In genomic region chr6:44036699-44037101, GRCh38 we compare ENCODE assay signal across 18 cellular contexts.
DNase-seq lines count a peak whose midpoint lies in the region; ATAC-seq, FAIRE-seq and TF ChIP-seq lines count a peak whose summit lies in the region.
"Had no signal": no experiment of that assay in that cellular context is flagged by ENCODE, and none has a peak within 500 bp of the region (broad histone marks: within the 10 kb centered on the region; RNA-seq: fewer than 3 reads in every experiment).

No MANE protein-coding gene starts in this region.

- no peak overlapping the region for H2BK120ac ChIP-seq in neuronal stem cell (ENCODE audit: low read depth, low read length)

- H3K36me3 ChIP-seq in neuronal stem cell (replicated peaks in 1 of 2; ENCODE audit: control insufficient read depth in 2 of 2, insufficient read depth in 2 of 2, low read length in 2 of 2) = no peaks in the 10 kb centered on the region
- H3K36me3 ChIP-seq: pancreas, stomach, upper lobe of left lung, WERI-Rb-1 had no signal

- H3K9me3 Mint-ChIP-seq in dendritic cell treated with granulocyte-macrophage colony-stimulating factor and Interleukin-4, amounts not matched to agents 40 ng/mL and 50 ng/mL, for 4 days = no peaks in the 10 kb centered on the region

- H3K4me3 ChIP-seq in NB4 (ENCODE audit: low read depth, low read length) = no peak overlapping the region
- H3K4me3 ChIP-seq in neuronal stem cell (ENCODE audit: low read length in 2 of 2) = no peak overlapping the region
- H3K4me3 ChIP-seq: dorsolateral prefrontal cortex, pancreas, stomach, upper lobe of left lung had no signal

- no peak overlapping the region for H2AFZ ChIP-seq in neuronal stem cell (ENCODE audit: low read length)

- no peak overlapping the region for H3K27ac ChIP-seq in neuronal stem cell (replicated peaks; ENCODE audit: low read length)
- H3K27ac ChIP-seq: dorsolateral prefrontal cortex, pancreas, stomach, upper lobe of left lung, WERI-Rb-1 had no signal

- H3K79me1 ChIP-seq in neuronal stem cell (ENCODE audit: low read depth, low read length) = no peaks in the 10 kb centered on the region

- H3K4ac ChIP-seq in neuronal stem cell (ENCODE audit: low read length) = no peak overlapping the region

- peak overlapping the region; percentile 73 for H2AK5ac ChIP-seq in neuronal stem cell (ENCODE audit: low read depth, low read length)

- FAIRE-seq in GM19239 (lab: Jason Lieb, UNC) = no peak
- FAIRE-seq: G401.6, GM12891, pancreas had no signal

- peaks cover 69% of the 10 kb centered on the region for H3K4me1 Mint-ChIP-seq in dendritic cell treated with granulocyte-macrophage colony-stimulating factor and Interleukin-4, amounts not matched to agents 40 ng/mL and 50 ng/mL, for 4 days (ENCODE audit: low read depth)

- H3K27me3 Mint-ChIP-seq in dendritic cell treated with granulocyte-macrophage colony-stimulating factor and Interleukin-4, amounts not matched to agents 40 ng/mL and 50 ng/mL, for 4 days = peaks cover 2% of the 10 kb centered on the region

- H3K18ac ChIP-seq in neuronal stem cell (ENCODE audit: low read length) = no peak overlapping the region

- peaks cover 0 to 7% (median 0%) of the 10 kb centered on the region in 3 experiments for H3K27me3 ChIP-seq in neuronal stem cell (ENCODE audit: control insufficient read depth in 3 of 3, insufficient read depth in 3 of 3, low read depth in 1 of 3, low read length in 3 of 3)
- H3K27me3 ChIP-seq: dorsolateral prefrontal cortex, pancreas, stomach, upper lobe of left lung had no signal

- no peak overlapping the region for H2BK12ac ChIP-seq in neuronal stem cell (ENCODE audit: low read length)

- ATAC-seq in omental fat pad (ENCODE audit: low FRiP score) (no peak), GM21423 (IDR thresholded peaks at IDR 0.05; ENCODE audit: unreplicated experiment) (no peak)
- ATAC-seq: activated CD8-positive, alpha-beta T cell treated with anti-CD3 and anti-CD28 coated beads, Interleukin-2, amount 10 ng/mL, durations not matched to agents 7 days and 5 days; left colon had no signal

- no peak overlapping the region for H3K23ac ChIP-seq in neuronal stem cell (ENCODE audit: low read depth, low read length, poor library complexity)

- TF ChIP-seq POLR2A in NB4 (IDR thresholded peaks at IDR 0.05; ENCODE audit: extremely low read depth, insufficient read length) = no peak

- H4K91ac ChIP-seq in neuronal stem cell (ENCODE audit: low read depth, low read length, poor library complexity) = peak overlapping the region; percentile 14

- no peaks in the 10 kb centered on the region for H3K9me3 ChIP-seq in neuronal stem cell (replicated peaks in 1 of 2; ENCODE audit: control insufficient read depth in 2 of 2, insufficient read depth in 1 of 2, low read depth in 1 of 2, low read length in 2 of 2)
- H3K9me3 ChIP-seq: pancreas, stomach, upper lobe of left lung had no signal

- H2BK15ac ChIP-seq in neuronal stem cell (ENCODE audit: low read length) = no peak overlapping the region

- peak overlapping the region; percentile 25 for H3K27ac Mint-ChIP-seq in dendritic cell treated with granulocyte-macrophage colony-stimulating factor and Interleukin-4, amounts not matched to agents 40 ng/mL and 50 ng/mL, for 4 days
- H3K27ac Mint-ChIP-seq: activated CD8-positive, alpha-beta T cell treated with anti-CD3 and anti-CD28 coated beads, Interleukin-2, amount 10 ng/mL, durations not matched to agents 7 days and 5 days had no signal

- TF ChIP-seq CTCF in NB4 (IDR thresholded peaks at IDR 0.05; ENCODE audit: low read depth, low read length) (no peak), omental fat pad (IDR thresholded peaks at IDR 0.05) (no peak), GM10266 (IDR thresholded peaks at IDR 0.05; ENCODE audit: control insufficient read depth, insufficient read depth, low read depth, missing control alignments) (no peak)

- DNase-seq in CD1c-positive myeloid dendritic cell (ENCODE audit: extremely low spot score) = peak; percentile 77
- peak; percentile 84 for DNase-seq in NB4 (ENCODE audit: low read depth)
- DNase-seq in neuronal stem cell (ENCODE audit: low spot score) = no peak
- no peak for DNase-seq in omental fat pad (ENCODE audit: low spot score)
- no peak for DNase-seq in GM19239 (ENCODE audit: insufficient read length, low spot score)
- DNase-seq in GM10266 (ENCODE audit: extremely low spot score) = no peak
- DNase-seq: activated CD8-positive, alpha-beta T cell treated with anti-CD3 and anti-CD28 coated beads, Interleukin-2, amount 10 ng/mL, durations not matched to agents 7 days and 5 days; left colon; stimulated activated CD4-positive, alpha-beta T cell treated with anti-CD3 and anti-CD28 coated beads, Interleukin-2, amount 100 ng/mL, for 48 hours; stomach; upper lobe of left lung had no signal

- intact Hi-C loops in dendritic cell treated with granulocyte-macrophage colony-stimulating factor and Interleukin-4, amounts not matched to agents 40 ng/mL and 50 ng/mL, for 4 days (cut with micrococcal nuclease) = loop anchor here (5.0 kb wide), 1 partner anchor 34 kb away; no protein-coding TSS in a partner anchor

- peaks cover 8 to 17% of the 10 kb centered on the region in 2 donors for H3K4me1 ChIP-seq in neuronal stem cell (ENCODE audit: control insufficient read depth in 2 of 2, insufficient read depth in 1 of 2, low read depth in 1 of 2, low read length in 2 of 2)
- H3K4me1 ChIP-seq: pancreas had no signal

- no peak overlapping the region for H3K4me3 Mint-ChIP-seq in dendritic cell treated with granulocyte-macrophage colony-stimulating factor and Interleukin-4, amounts not matched to agents 40 ng/mL and 50 ng/mL, for 4 days
- H3K4me3 Mint-ChIP-seq: activated CD8-positive, alpha-beta T cell treated with anti-CD3 and anti-CD28 coated beads, Interleukin-2, amount 10 ng/mL, durations not matched to agents 7 days and 5 days had no signal

- no peak overlapping the region for H3K14ac ChIP-seq in neuronal stem cell (ENCODE audit: low read length)

- no CpG with 5 or more reads among the region's 9 CpGs for WGBS in neuronal stem cell (ENCODE audit: extremely low coverage in 2 of 2, insufficient read length in 2 of 2, insufficient replicate concordance in 1 of 2), 2 donors

- H3K9ac ChIP-seq in neuronal stem cell (ENCODE audit: low read depth, low read length, poor library complexity) = no peak overlapping the region

- H3K4me2 ChIP-seq in neuronal stem cell (ENCODE audit: insufficient read depth, low read length, poor library complexity, severe bottlenecking) = no peak overlapping the region

- no peak overlapping the region for H4K8ac ChIP-seq in neuronal stem cell (ENCODE audit: low read depth, low read length)

- no peak overlapping the region for H2BK5ac ChIP-seq in neuronal stem cell (ENCODE audit: low read length)

- H3K36me3 Mint-ChIP-seq in dendritic cell treated with granulocyte-macrophage colony-stimulating factor and Interleukin-4, amounts not matched to agents 40 ng/mL and 50 ng/mL, for 4 days (ENCODE audit: low read depth) = no peaks in the 10 kb centered on the region

Comparison
In these comparisons a context has a peak if more than half of its experiments do, and no peak if none do; other contexts are left out.
1. DNase-seq: peak in CD1c-positive myeloid dendritic cell (single experiment) and NB4 (single experiment); none in neuronal stem cell (single experiment), omental fat pad (single experiment), GM19239 (single experiment) and GM10266 (single experiment).